ENCODE assay signal across 34 cellular contexts in genomic region chr3:56187051-56187450, GRCh38.
"Had no signal": no experiment of that assay in that cellular context is flagged by ENCODE, and none has a peak within 500 bp of the region (broad histone marks: within the 10 kb centered on the region; RNA-seq: fewer than 3 reads in every experiment).

No MANE protein-coding gene starts in this region.

- H3K27ac ChIP-seq: adrenal gland, ascending aorta, cardiac muscle cell, VCaP had no signal

- DNase-seq: activated B cell treated with CpG ODN at 0.5 μM for 24 hours; activated CD4-positive, alpha-beta memory T cell treated with anti-CD3 and anti-CD28 coated beads for 36 hours; activated CD4-positive, alpha-beta T cell treated with anti-CD3 and anti-CD28 coated beads for 4 hours; activated CD4-positive, alpha-beta T cell treated with anti-CD3 and anti-CD28 coated beads, Interleukin-2, amount 10 ng/mL, durations not matched to agents 24 days and 14 days; activated CD4-positive, alpha-beta T cell treated with anti-CD3 and anti-CD28 coated beads, Interleukin-2, amount 50 U/mL, for 1 hour; activated CD4-positive, alpha-beta T cell treated with anti-CD3 and anti-CD28 coated beads, Interleukin-2, amount 50 U/mL, for 4 hours; activated CD4-positive, CD25-positive, alpha-beta regulatory T cell treated with anti-CD3 and anti-CD28 coated beads, Interleukin-2, amount 50 U/mL, for 72 hours; activated CD8-positive, alpha-beta memory T cell treated with anti-CD3 and anti-CD28 coated beads, Interleukin-2, amount 50 U/mL, for 4 hours; activated CD8-positive, alpha-beta T cell treated with anti-CD3 and anti-CD28 coated beads for 36 hours; activated effector memory CD4-positive, alpha-beta T cell treated with anti-CD3 and anti-CD28 coated beads, Interleukin-2, amount 50 U/mL, for 16 hours; activated gamma-delta T cell treated with Interleukin-2 at 50 U/mL for 16 hours; activated naive CD4-positive, alpha-beta T cell; activated naive CD4-positive, alpha-beta T cell treated with anti-CD3 and anti-CD28 coated beads for 36 hours; activated naive CD4-positive, alpha-beta T cell treated with anti-CD3 and anti-CD28 coated beads, Interleukin-2, amount 50 U/mL, for 16 hours; activated naive CD8-positive, alpha-beta T cell treated with anti-CD3 and anti-CD28 coated beads for 36 hours; activated T-cell treated with anti-CD3 and anti-CD28 coated beads for 4 hours; activated T-cell treated with anti-CD3 and anti-CD28 coated beads, Interleukin-2, amount 50 U/mL, for 1 hour; activated T-cell treated with anti-CD3 and anti-CD28 coated beads, Interleukin-2, amount 50 U/mL, for 4 hours; activated T-cell treated with anti-CD3 and anti-CD28 coated beads, Interleukin-2, amount 50 U/mL, for 72 hours; adrenal gland; amniotic stem cell; anterior cingulate cortex; caudate nucleus; cerebellar nuclear complex; T-helper 1 cell; T-helper 2 cell; T-helper 9 cell had no signal

- ATAC-seq: activated CD8-positive, alpha-beta T cell treated with anti-CD3 and anti-CD28 coated beads for 36 hours; activated naive CD4-positive, alpha-beta T cell treated with anti-CD3 and anti-CD28 coated beads, Interleukin-2, amount 50 U/mL, for 72 hours; activated T-cell treated with anti-CD3 and anti-CD28 coated beads, Interleukin-2, amount 50 U/mL, for 4 hours; activated T-cell treated with anti-CD3 and anti-CD28 coated beads, Interleukin-2, amount 50 U/mL, for 72 hours; activated T-helper 17 cell treated with anti-CD3 and anti-CD28 coated beads, Interleukin-2, amount 50 U/mL, for 72 hours had no signal

- FAIRE-seq: bronchial epithelial cell, TTC549 had no signal

- H3K27me3 ChIP-seq: adrenal gland, ascending aorta, cardiac muscle cell had no signal

- H3K4me1 ChIP-seq: adrenal gland, ascending aorta had no signal

- H3K4me3 ChIP-seq: adrenal gland, ascending aorta, cardiac muscle cell had no signal

- H3K9me3 ChIP-seq: adrenal gland, ascending aorta had no signal

- H3K36me3 ChIP-seq: adrenal gland, ascending aorta, cardiac muscle cell had no signal
